Comparison of ENCODE assay signal across 10 cellular contexts in genomic region chr18:56747032-56747658, GRCh38.
DNase-seq lines count a peak whose midpoint lies in the region; ATAC-seq and TF ChIP-seq lines count a peak whose summit lies in the region.
"Had no signal": no experiment of that assay in that cellular context is flagged by ENCODE, and none has a peak within 500 bp of the region (broad histone marks: within the 10 kb centered on the region; RNA-seq: fewer than 3 reads in every experiment).

No MANE protein-coding gene starts in this region.

- ATAC-seq in GM18868 (IDR thresholded peaks at IDR 0.05; ENCODE audit: unreplicated experiment) (peak; percentile 81), HG03135 (IDR thresholded peaks at IDR 0.05; ENCODE audit: unreplicated experiment) (peak; percentile 70)
- ATAC-seq in activated CD8-positive, alpha-beta T cell treated with anti-CD3 and anti-CD28 coated beads, Interleukin-2, amount 10 ng/mL, durations not matched to agents 7 days and 5 days: no peak

- H3K4me2 ChIP-seq in MM.1S (ENCODE audit: low read depth, low read length): no peak overlapping the region

- no peaks in the 10 kb centered on the region for H3K4me1 ChIP-seq in MM.1S (ENCODE audit: low read length)

- H3K9ac ChIP-seq in MM.1S (ENCODE audit: low read length): no peak overlapping the region

- H3K4me1 Mint-ChIP-seq in activated CD8-positive, alpha-beta T cell treated with anti-CD3 and anti-CD28 coated beads, Interleukin-2, amount 10 ng/mL, durations not matched to agents 7 days and 5 days (ENCODE audit: low read depth): peaks cover 18% of the 10 kb centered on the region

- H3K27me3 ChIP-seq in MM.1S (replicated peaks; ENCODE audit: insufficient read depth, low read length): no peaks in the 10 kb centered on the region
- H3K27me3 ChIP-seq: esophagus muscularis mucosa had no signal

- no peaks in the 10 kb centered on the region for H3K9me3 Mint-ChIP-seq in activated CD8-positive, alpha-beta T cell treated with anti-CD3 and anti-CD28 coated beads, Interleukin-2, amount 10 ng/mL, durations not matched to agents 7 days and 5 days (ENCODE audit: insufficient read depth)

- H3K9me2 ChIP-seq in MM.1S (replicated peaks; ENCODE audit: insufficient read depth, low read length): no peaks in the 10 kb centered on the region

- H3K79me2 ChIP-seq in MM.1S (ENCODE audit: low read length): no peaks in the 10 kb centered on the region

- H3K27ac Mint-ChIP-seq in activated CD8-positive, alpha-beta T cell treated with anti-CD3 and anti-CD28 coated beads, Interleukin-2, amount 10 ng/mL, durations not matched to agents 7 days and 5 days: peak overlapping the region; percentile 66

- POLR2A ChIA-PET in activated CD8-positive, alpha-beta T cell treated with anti-CD3 and anti-CD28 coated beads, Interleukin-2, amount 10 ng/mL, durations not matched to agents 7 days and 5 days (lab: Charles Lee): interaction anchor here (0.6 kb wide), 1 partner anchor 31 kb away, joined by 3 read pairs; no protein-coding TSS in a partner anchor

- H3K27me3 Mint-ChIP-seq in activated CD8-positive, alpha-beta T cell treated with anti-CD3 and anti-CD28 coated beads, Interleukin-2, amount 10 ng/mL, durations not matched to agents 7 days and 5 days (ENCODE audit: low read depth): no peaks in the 10 kb centered on the region

- no peak for TF ChIP-seq CTCF in MM.1S (IDR thresholded peaks at IDR 0.05; ENCODE audit: low read length)

- CTCF ChIA-PET in activated CD8-positive, alpha-beta T cell treated with anti-CD3 and anti-CD28 coated beads, Interleukin-2, amount 10 ng/mL, durations not matched to agents 7 days and 5 days (lab: Charles Lee): interaction anchor here (0.9 to 2.2 kb wide), 5 partner anchors 10 to 700 kb away, joined by 3 to 6 read pairs (median 4); no protein-coding TSS in a partner anchor

- no peak overlapping the region for H3K27ac ChIP-seq in MM.1S (ENCODE audit: low read length)
- H3K27ac ChIP-seq: esophagus muscularis mucosa had no signal

- DNase-seq in CD1c-positive myeloid dendritic cell (ENCODE audit: extremely low spot score) (peak; percentile 6), NCI-H1092 treated with DMSO at 0.1 percent for 48 hours (lab: John Stamatoyannopoulos, UW) (no peak), amniotic stem cell (lab: John Stamatoyannopoulos, UW) (no peak), MM.1S (no peak), hypothalamus (lab: John Stamatoyannopoulos, UW) (no peak)
- DNase-seq in activated CD8-positive, alpha-beta T cell treated with anti-CD3 and anti-CD28 coated beads, Interleukin-2, amount 10 ng/mL, durations not matched to agents 7 days and 5 days: no peak
- DNase-seq: NCI-H748 treated with DMSO at 0.1 percent for 48 hours had no signal

- no peaks in the 10 kb centered on the region for H3K9me3 ChIP-seq in MM.1S (replicated peaks; ENCODE audit: insufficient read depth, low read length)
- H3K9me3 ChIP-seq: esophagus muscularis mucosa had no signal

- no peak overlapping the region for H3K4me3 ChIP-seq in MM.1S (ENCODE audit: low read length)
- H3K4me3 ChIP-seq: esophagus muscularis mucosa had no signal

- no peaks in the 10 kb centered on the region for H3F3A ChIP-seq in MM.1S (ENCODE audit: insufficient read depth, low read length)

- no peaks in the 10 kb centered on the region for H3K36me3 ChIP-seq in MM.1S (replicated peaks; ENCODE audit: insufficient read depth, low read length)

- no peaks in the 10 kb centered on the region for H4K20me1 ChIP-seq in MM.1S (ENCODE audit: insufficient read depth, low read length)

- no peak overlapping the region for H3K4me3 Mint-ChIP-seq in activated CD8-positive, alpha-beta T cell treated with anti-CD3 and anti-CD28 coated beads, Interleukin-2, amount 10 ng/mL, durations not matched to agents 7 days and 5 days

- H3K36me3 Mint-ChIP-seq in activated CD8-positive, alpha-beta T cell treated with anti-CD3 and anti-CD28 coated beads, Interleukin-2, amount 10 ng/mL, durations not matched to agents 7 days and 5 days (ENCODE audit: low read depth): peaks cover 5% of the 10 kb centered on the region

- H2AFZ ChIP-seq in MM.1S (ENCODE audit: low read length): no peak overlapping the region
